In the genomic region with DNA sequence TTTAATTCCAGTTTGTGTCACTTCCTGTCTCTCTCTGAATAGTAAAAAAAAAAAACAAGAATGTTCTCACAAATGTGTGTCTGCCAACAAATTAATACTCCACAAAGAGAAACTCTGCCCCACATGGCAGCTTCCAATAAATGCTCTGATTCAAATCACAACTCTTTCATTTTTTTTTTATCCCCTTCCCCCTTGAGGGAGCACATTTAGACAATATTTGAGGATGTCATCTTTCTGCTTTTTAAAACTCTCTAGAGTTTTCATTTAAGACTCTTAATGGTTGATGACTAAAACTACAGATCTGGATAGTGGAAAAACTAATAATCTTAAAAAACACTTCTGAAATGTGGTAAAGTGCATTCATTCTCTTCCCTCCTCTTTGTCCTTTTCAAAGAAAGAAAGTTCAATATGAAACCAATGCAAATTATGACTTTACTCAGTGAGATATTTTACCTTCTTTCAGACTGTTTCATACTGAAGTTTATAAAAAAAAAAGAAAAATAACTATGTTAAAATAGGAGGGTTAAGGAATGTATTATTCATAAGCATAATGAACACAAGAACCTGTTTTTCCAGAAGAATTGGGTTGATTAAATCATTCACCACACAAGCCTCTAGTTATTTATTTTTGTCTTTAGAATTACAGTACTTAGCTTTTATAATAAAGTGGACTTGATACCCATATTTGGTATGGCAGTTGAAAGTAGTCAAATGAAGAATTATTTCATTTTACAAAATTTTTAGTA, we compare ENCODE assay signal across 7 cellular contexts. TPM values are rescaled to one million over a fixed set of nuclear protein-coding genes. Genes with fewer than 3 reads are reported as not detected.
DNase-seq lines count a peak whose midpoint lies in the region; ATAC-seq and TF ChIP-seq lines count a peak whose summit lies in the region.

No MANE protein-coding gene starts in this region.

- ATAC-seq in GM18511 (IDR thresholded peaks at IDR 0.05; ENCODE audit: unreplicated experiment) (peak; percentile 56), HG02759 (IDR thresholded peaks at IDR 0.05; ENCODE audit: unreplicated experiment) (peak; percentile 44), omental fat pad (ENCODE audit: low FRiP score) (no peak)

- TF ChIP-seq CTCF in parathyroid adenoma (IDR thresholded peaks at IDR 0.05) (no peak), omental fat pad (IDR thresholded peaks at IDR 0.05) (no peak)

- peak overlapping the region; percentile 98 for H3K27ac ChIP-seq in SK-N-MC
- peak overlapping the region; percentile 96 for H3K27ac ChIP-seq in epithelial cell of prostate
- peak overlapping the region; percentile 25 for H3K27ac ChIP-seq in parathyroid adenoma

- peak overlapping the region; percentile 69 for H3K9ac ChIP-seq in SK-N-MC (ENCODE audit: insufficient read length)
- H3K9ac ChIP-seq in parathyroid adenoma: no peak overlapping the region

- H3K4me1 ChIP-seq in parathyroid adenoma: no peaks in the 10 kb centered on the region

- no peaks in the 10 kb centered on the region for H3K27me3 ChIP-seq in parathyroid adenoma (ENCODE audit: control insufficient read depth, insufficient read depth, low read length)

- no peaks in the 10 kb centered on the region; the same call in 1 of the 2 replicates for H3K36me3 ChIP-seq in SK-N-MC (ENCODE audit: insufficient read depth, low read length)
- H3K36me3 ChIP-seq in parathyroid adenoma (ENCODE audit: control insufficient read depth, insufficient read depth, low read length): no peaks in the 10 kb centered on the region

- peak overlapping the region; percentile 63 for H3K4me3 ChIP-seq in SK-N-MC
- H3K4me3 ChIP-seq in parathyroid adenoma (ENCODE audit: low read depth, low read length): no peak overlapping the region

- no peaks in the 10 kb centered on the region for H3K79me2 ChIP-seq in parathyroid adenoma

- no peaks in the 10 kb centered on the region for H3K9me3 ChIP-seq in SK-N-MC (ENCODE audit: low read depth, low read length)
- H3K9me3 ChIP-seq in parathyroid adenoma (ENCODE audit: control insufficient read depth, low read length): no peaks in the 10 kb centered on the region

- DNase-seq in SK-N-MC (ENCODE audit: low read depth, low spot score) (no peak), epithelial cell of prostate (ENCODE audit: low read depth, low spot score) (peak; percentile 39), omental fat pad (ENCODE audit: low spot score) (no peak), KBM-7 (no peak)

- in situ Hi-C loops in KBM-7 (cut with MboI; ENCODE audit: low pct_unique_long_range_greater_than_20kb, low sequenced_read_pairs): no loop called here

- no peak overlapping the region for H2AFZ ChIP-seq in parathyroid adenoma

- H3K4me2 ChIP-seq in parathyroid adenoma (ENCODE audit: low read length): no peak overlapping the region

RNA-seq across cellular contexts. Expression of gene ARID5B, which starts 42.4 kb away (rescaled TPM):
- total RNA-seq in omental fat pad: 100 to 1,000 TPM in 3 of 4 donors, 10 to 100 TPM in 1; 57.5 to 163 (median 123) TPM

Comparison
In these comparisons a context has a peak if more than half of its experiments do, and no peak if none do; other contexts are left out.
1. H3K27ac ChIP-seq: peak in every context shown above with its lines; median percentile 98 in SK-N-MC; 96 in epithelial cell of prostate; 25 in parathyroid adenoma.